8 cellular contexts compared by ENCODE assay signal in genomic region chr6:108781419-108782110, GRCh38.
DNase-seq lines count a peak whose midpoint lies in the region; ATAC-seq and TF ChIP-seq lines count a peak whose summit lies in the region.

No MANE protein-coding gene starts in this region.

- H3K27me3 ChIP-seq in heart right ventricle (no peaks in the 10 kb centered on the region), WERI-Rb-1 (ENCODE audit: insufficient read depth, low read depth, severe bottlenecking) (no peaks in the 10 kb centered on the region)

- H3K27ac ChIP-seq in heart right ventricle (peak overlapping the region in 4 of 10 donors; percentile 5 to 42 (median 36)), WERI-Rb-1 (no peak overlapping the region)

- DNase-seq in GM03348 (ENCODE audit: low spot score) (peak; percentile 29), heart right ventricle (no peak), retina (peak; percentile 49), NCI-H774 (lab: John Stamatoyannopoulos, UW) (no peak), NAMALWA (ENCODE audit: low spot score) (no peak), NCI-H1048 (lab: John Stamatoyannopoulos, UW) (no peak), WERI-Rb-1 (no peak)
- DNase-seq in activated CD4-positive, alpha-beta T cell treated with anti-CD3 and anti-CD28 coated beads, Interleukin-2, amount 50 U/mL, for 48 hours: peak; percentile 16 to 24

- intact Hi-C loops in heart right ventricle (cut with DNase I): loop anchor here (1.0 to 10.0 kb wide), 13 partner anchors 53 to 293 kb away; partner anchors contain the start of gene FOXO3 (in 2 of the 10)

- TF ChIP-seq CTCF in heart right ventricle (IDR thresholded peaks at IDR 0.05) (no peak), WERI-Rb-1 (IDR thresholded peaks at IDR 0.05; ENCODE audit: low read depth, low read length) (no peak)

- no peaks in the 10 kb centered on the region for H3K36me3 ChIP-seq in heart right ventricle
- H3K36me3 ChIP-seq in WERI-Rb-1: no peaks in the 10 kb centered on the region

- no peaks in the 10 kb centered on the region for H3K9me3 ChIP-seq in heart right ventricle
- H3K9me3 ChIP-seq in WERI-Rb-1 (ENCODE audit: severe bottlenecking): no peaks in the 10 kb centered on the region

- peak in 7 of 8 donors; percentile 8 to 40 (median 26) for ATAC-seq in heart right ventricle

- H3K4me1 ChIP-seq in heart right ventricle: peaks cover 0 to 21% (median 7%) of the 10 kb centered on the region in 9 donors

- 56 to 60% methylated on average over 14 of the region's 14 CpGs for whole genome bisulfite sequencing in heart right ventricle, 2 donors

- H3K4me3 ChIP-seq in heart right ventricle (peak overlapping the region in 9 of 10 donors; percentile 31 to 64 (median 55)), WERI-Rb-1 (ENCODE audit: low read depth, low read length) (no peak overlapping the region)

Comparison
In these comparisons a context has a peak if more than half of its experiments do, and no peak if none do; other contexts are left out.
1. DNase-seq: peak in GM03348 (single experiment), activated CD4-positive, alpha-beta T cell treated with anti-CD3 and anti-CD28 coated beads, Interleukin-2, amount 50 U/mL, for 48 hours (2 of 2) and retina (single experiment); none in heart right ventricle (0 of 2), NCI-H774 (single experiment), NAMALWA (single experiment), NCI-H1048 (single experiment) and WERI-Rb-1 (single experiment).